37 cellular contexts compared by ENCODE assay signal in the genomic region with DNA sequence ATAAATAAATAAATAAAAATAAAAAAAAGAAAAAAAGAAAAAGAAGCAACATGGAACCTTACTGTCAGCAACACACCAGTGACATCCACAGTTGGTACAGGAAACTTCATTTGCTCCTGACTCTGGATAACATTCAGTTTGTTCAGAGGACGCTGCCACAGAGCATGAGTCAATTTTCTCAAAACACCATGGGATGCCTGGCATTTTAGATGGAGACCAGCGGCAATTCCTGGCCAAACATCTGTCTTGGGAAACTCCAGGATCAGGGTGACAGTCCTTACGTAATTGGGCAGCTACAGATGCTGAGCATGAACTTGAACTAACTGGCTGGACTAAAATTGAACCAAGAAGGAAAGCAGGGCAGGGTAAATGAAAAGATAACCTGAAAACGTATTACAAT.
"Had no signal": no experiment of that assay in that cellular context is flagged by ENCODE, and none has a peak within 500 bp of the region (broad histone marks: within the 10 kb centered on the region; RNA-seq: fewer than 3 reads in every experiment).

No MANE protein-coding gene starts in this region.

- ATAC-seq: activated CD8-positive, alpha-beta T cell treated with anti-CD3 and anti-CD28 coated beads for 36 hours; activated naive CD4-positive, alpha-beta T cell treated with anti-CD3 and anti-CD28 coated beads, Interleukin-2, amount 50 U/mL, for 72 hours; activated T-cell treated with anti-CD3 and anti-CD28 coated beads, Interleukin-2, amount 50 U/mL, for 4 hours; activated T-cell treated with anti-CD3 and anti-CD28 coated beads, Interleukin-2, amount 50 U/mL, for 72 hours; activated T-helper 17 cell treated with anti-CD3 and anti-CD28 coated beads, Interleukin-2, amount 50 U/mL, for 72 hours; body of pancreas had no signal

- H3K36me3 Mint-ChIP-seq: activated CD4-positive, alpha-beta memory T cell treated with anti-CD3 and anti-CD28 coated beads for 36 hours; activated naive CD4-positive, alpha-beta T cell treated with anti-CD3 and anti-CD28 coated beads, Interleukin-2, amount 50 U/mL, for 72 hours; activated naive CD8-positive, alpha-beta T cell treated with anti-CD3 and anti-CD28 coated beads for 36 hours had no signal

- H3K27me3 Mint-ChIP-seq: activated B cell treated with CpG ODN at 0.5 μM for 24 hours; activated CD4-positive, alpha-beta memory T cell treated with anti-CD3 and anti-CD28 coated beads for 36 hours; activated CD4-positive, alpha-beta T cell treated with anti-CD3 and anti-CD28 coated beads, Interleukin-2, amount 10 ng/mL, durations not matched to agents 24 days and 14 days; activated CD8-positive, alpha-beta T cell treated with anti-CD3 and anti-CD28 coated beads for 36 hours; central memory CD8-positive, alpha-beta T cell had no signal

- H3K27me3 ChIP-seq: adrenal gland, body of pancreas, brain microvascular endothelial cell, cardiac muscle cell had no signal

- H3K9me3 ChIP-seq: adrenal gland, body of pancreas had no signal

- H3K27ac Mint-ChIP-seq: activated B cell treated with CpG ODN at 0.5 μM for 24 hours; activated CD4-positive, alpha-beta memory T cell treated with anti-CD3 and anti-CD28 coated beads for 36 hours; activated CD4-positive, alpha-beta T cell treated with anti-CD3 and anti-CD28 coated beads, Interleukin-2, amount 10 ng/mL, durations not matched to agents 24 days and 14 days; activated CD8-positive, alpha-beta T cell treated with anti-CD3 and anti-CD28 coated beads for 36 hours; activated naive CD4-positive, alpha-beta T cell treated with anti-CD3 and anti-CD28 coated beads for 36 hours; activated naive CD4-positive, alpha-beta T cell treated with anti-CD3 and anti-CD28 coated beads, Interleukin-2, amount 50 U/mL, for 72 hours; activated naive CD8-positive, alpha-beta T cell treated with anti-CD3 and anti-CD28 coated beads for 36 hours; activated T-cell treated with anti-CD3 and anti-CD28 coated beads, Interleukin-2, amount 50 U/mL, for 72 hours; activated T-helper 1 cell treated with anti-CD3 and anti-CD28 coated beads, Interleukin-12 subunit alpha, Interleukin-12 subunit beta, Interleukin-2, Interleukin-4 antibody, amounts not matched to agents 30 ng/mL and 10 ng/mL and 1 ng/mL, durations not matched to agents 14 hours and 24 hours and 36 hours; activated T-helper 17 cell treated with anti-CD3 and anti-CD28 coated beads, Interleukin-2, amount 50 U/mL, for 72 hours; T-helper 1 cell treated with Interleukin-12 subunit alpha and Interleukin-12 subunit beta and Interleukin-4 antibody, amounts not matched to agents 30 μg/mL and 1 μg/mL, for 36 hours; T-helper 2 cell treated with Interferon-gamma antibody and Interleukin-4, amounts not matched to agents 5 μg/mL and 100 μg/mL, for 36 hours had no signal

- H3K4me3 ChIP-seq: adrenal gland, body of pancreas, cardiac muscle cell had no signal

- DNase-seq: activated B cell treated with CpG ODN at 0.5 μM for 24 hours; activated CD4-positive, alpha-beta memory T cell treated with anti-CD3 and anti-CD28 coated beads for 36 hours; activated CD4-positive, alpha-beta T cell treated with anti-CD3 and anti-CD28 coated beads for 4 hours; activated CD4-positive, alpha-beta T cell treated with anti-CD3 and anti-CD28 coated beads, Interleukin-2, amount 10 ng/mL, durations not matched to agents 24 days and 14 days; activated CD4-positive, alpha-beta T cell treated with anti-CD3 and anti-CD28 coated beads, Interleukin-2, amount 50 U/mL, for 1 hour; activated CD4-positive, alpha-beta T cell treated with anti-CD3 and anti-CD28 coated beads, Interleukin-2, amount 50 U/mL, for 4 hours; activated CD4-positive, CD25-positive, alpha-beta regulatory T cell treated with anti-CD3 and anti-CD28 coated beads, Interleukin-2, amount 50 U/mL, for 72 hours; activated CD8-positive, alpha-beta memory T cell treated with anti-CD3 and anti-CD28 coated beads, Interleukin-2, amount 50 U/mL, for 4 hours; activated CD8-positive, alpha-beta T cell treated with anti-CD3 and anti-CD28 coated beads for 36 hours; activated effector memory CD4-positive, alpha-beta T cell treated with anti-CD3 and anti-CD28 coated beads, Interleukin-2, amount 50 U/mL, for 16 hours; activated gamma-delta T cell treated with Interleukin-2 at 50 U/mL for 16 hours; activated naive CD4-positive, alpha-beta T cell; activated naive CD4-positive, alpha-beta T cell treated with anti-CD3 and anti-CD28 coated beads for 36 hours; activated naive CD4-positive, alpha-beta T cell treated with anti-CD3 and anti-CD28 coated beads, Interleukin-2, amount 50 U/mL, for 16 hours; activated naive CD8-positive, alpha-beta T cell treated with anti-CD3 and anti-CD28 coated beads for 36 hours; activated T-cell treated with anti-CD3 and anti-CD28 coated beads for 4 hours; activated T-cell treated with anti-CD3 and anti-CD28 coated beads, Interleukin-2, amount 50 U/mL, for 1 hour; activated T-cell treated with anti-CD3 and anti-CD28 coated beads, Interleukin-2, amount 50 U/mL, for 4 hours; activated T-cell treated with anti-CD3 and anti-CD28 coated beads, Interleukin-2, amount 50 U/mL, for 72 hours; adrenal gland; amniotic stem cell; aorta; body of pancreas; brain microvascular endothelial cell; caudate nucleus; cerebellar nuclear complex; T-helper 1 cell; T-helper 2 cell; T-helper 9 cell had no signal

- H3K9me3 Mint-ChIP-seq: activated B cell treated with CpG ODN at 0.5 μM for 24 hours; activated CD4-positive, alpha-beta memory T cell treated with anti-CD3 and anti-CD28 coated beads for 36 hours; activated CD4-positive, alpha-beta T cell treated with anti-CD3 and anti-CD28 coated beads, Interleukin-2, amount 10 ng/mL, durations not matched to agents 24 days and 14 days; activated CD8-positive, alpha-beta T cell treated with anti-CD3 and anti-CD28 coated beads for 36 hours; activated naive CD4-positive, alpha-beta T cell treated with anti-CD3 and anti-CD28 coated beads for 36 hours; activated naive CD4-positive, alpha-beta T cell treated with anti-CD3 and anti-CD28 coated beads, Interleukin-2, amount 50 U/mL, for 72 hours; activated naive CD8-positive, alpha-beta T cell treated with anti-CD3 and anti-CD28 coated beads for 36 hours; activated T-cell treated with anti-CD3 and anti-CD28 coated beads, Interleukin-2, amount 50 U/mL, for 4 hours; activated T-helper 1 cell treated with anti-CD3 and anti-CD28 coated beads, Interleukin-12 subunit alpha, Interleukin-12 subunit beta, Interleukin-2, Interleukin-4 antibody, amounts not matched to agents 30 ng/mL and 10 ng/mL and 1 ng/mL, durations not matched to agents 14 hours and 24 hours and 36 hours; activated T-helper 17 cell treated with anti-CD3 and anti-CD28 coated beads, Interleukin-2, amount 50 U/mL, for 72 hours; central memory CD8-positive, alpha-beta T cell; T-helper 1 cell treated with Interleukin-12 subunit alpha and Interleukin-12 subunit beta and Interleukin-4 antibody, amounts not matched to agents 30 μg/mL and 1 μg/mL, for 36 hours; T-helper 2 cell treated with Interferon-gamma antibody and Interleukin-4, amounts not matched to agents 5 μg/mL and 100 μg/mL, for 36 hours had no signal

- H3K36me3 ChIP-seq: adrenal gland, brain microvascular endothelial cell, cardiac muscle cell had no signal

- H3K4me1 Mint-ChIP-seq: activated B cell treated with CpG ODN at 0.5 μM for 24 hours; activated CD4-positive, alpha-beta T cell treated with anti-CD3 and anti-CD28 coated beads, Interleukin-2, amount 10 ng/mL, durations not matched to agents 24 days and 14 days; activated naive CD8-positive, alpha-beta T cell treated with anti-CD3 and anti-CD28 coated beads for 36 hours; activated T-helper 17 cell treated with anti-CD3 and anti-CD28 coated beads, Interleukin-2, amount 50 U/mL, for 72 hours; central memory CD8-positive, alpha-beta T cell had no signal

- H3K4me1 ChIP-seq: adrenal gland, body of pancreas had no signal

- H3K27ac ChIP-seq: adrenal gland, body of pancreas, brain microvascular endothelial cell, cardiac muscle cell, VCaP had no signal

- H3K4me3 Mint-ChIP-seq: activated B cell treated with CpG ODN at 0.5 μM for 24 hours; activated CD4-positive, alpha-beta memory T cell treated with anti-CD3 and anti-CD28 coated beads for 36 hours; activated CD4-positive, alpha-beta T cell treated with anti-CD3 and anti-CD28 coated beads, Interleukin-2, amount 10 ng/mL, durations not matched to agents 24 days and 14 days; activated CD8-positive, alpha-beta T cell treated with anti-CD3 and anti-CD28 coated beads for 36 hours; activated naive CD4-positive, alpha-beta T cell treated with anti-CD3 and anti-CD28 coated beads for 36 hours; activated naive CD8-positive, alpha-beta T cell treated with anti-CD3 and anti-CD28 coated beads for 36 hours; activated T-cell treated with anti-CD3 and anti-CD28 coated beads, Interleukin-2, amount 50 U/mL, for 4 hours; activated T-cell treated with anti-CD3 and anti-CD28 coated beads, Interleukin-2, amount 50 U/mL, for 72 hours; activated T-helper 1 cell treated with anti-CD3 and anti-CD28 coated beads, Interleukin-12 subunit alpha, Interleukin-12 subunit beta, Interleukin-2, Interleukin-4 antibody, amounts not matched to agents 30 ng/mL and 10 ng/mL and 1 ng/mL, durations not matched to agents 14 hours and 24 hours and 36 hours; activated T-helper 17 cell treated with anti-CD3 and anti-CD28 coated beads, Interleukin-2, amount 50 U/mL, for 72 hours; central memory CD8-positive, alpha-beta T cell; T-helper 1 cell treated with Interleukin-12 subunit alpha and Interleukin-12 subunit beta and Interleukin-4 antibody, amounts not matched to agents 30 μg/mL and 1 μg/mL, for 36 hours; T-helper 2 cell treated with Interferon-gamma antibody and Interleukin-4, amounts not matched to agents 5 μg/mL and 100 μg/mL, for 36 hours had no signal
